Comparison of ENCODE assay signal across 22 cellular contexts in genomic region chr10:120479506-120479905, GRCh38. TPM values are rescaled to one million over a fixed set of nuclear protein-coding genes. Genes with fewer than 3 reads are reported as not detected.
"Had no signal": no experiment of that assay in that cellular context is flagged by ENCODE, and none has a peak within 500 bp of the region (broad histone marks: within the 10 kb centered on the region; RNA-seq: fewer than 3 reads in every experiment).

No MANE protein-coding gene starts in this region.

- H3K4me1 Mint-ChIP-seq: activated naive CD8-positive, alpha-beta T cell treated with anti-CD3 and anti-CD28 coated beads, Interleukin-2, amount 10 ng/mL, durations not matched to agents 7 days and 5 days; WTC11 had no signal

- H3K27me3 Mint-ChIP-seq: activated naive CD8-positive, alpha-beta T cell treated with anti-CD3 and anti-CD28 coated beads, Interleukin-2, amount 10 ng/mL, durations not matched to agents 7 days and 5 days had no signal

- ATAC-seq: activated CD8-positive, alpha-beta T cell treated with anti-CD3 and anti-CD28 coated beads, Interleukin-2, amount 10 ng/mL, durations not matched to agents 7 days and 5 days had no signal

- H3K9me3 Mint-ChIP-seq: activated naive CD8-positive, alpha-beta T cell treated with anti-CD3 and anti-CD28 coated beads, Interleukin-2, amount 10 ng/mL, durations not matched to agents 7 days and 5 days; T-helper 1 cell treated with Interleukin-12 subunit alpha and Interleukin-12 subunit beta and Interleukin-4 antibody, amounts not matched to agents 30 μg/mL and 1 μg/mL, for 36 hours had no signal

- H3K27me3 ChIP-seq: adrenal gland, breast epithelium, Peyer's patch, SJSA1 had no signal

- H3K4me3 Mint-ChIP-seq: activated CD8-positive, alpha-beta T cell treated with anti-CD3 and anti-CD28 coated beads, Interleukin-2, amount 10 ng/mL, durations not matched to agents 7 days and 5 days; activated naive CD8-positive, alpha-beta T cell treated with anti-CD3 and anti-CD28 coated beads, Interleukin-2, amount 10 ng/mL, durations not matched to agents 7 days and 5 days; T-helper 1 cell treated with Interleukin-12 subunit alpha and Interleukin-12 subunit beta and Interleukin-4 antibody, amounts not matched to agents 30 μg/mL and 1 μg/mL, for 36 hours; WTC11 had no signal

- H3K4me1 ChIP-seq: adrenal gland, breast epithelium, Peyer's patch had no signal

- H3K27ac Mint-ChIP-seq: activated CD8-positive, alpha-beta T cell treated with anti-CD3 and anti-CD28 coated beads, Interleukin-2, amount 10 ng/mL, durations not matched to agents 7 days and 5 days; activated naive CD8-positive, alpha-beta T cell treated with anti-CD3 and anti-CD28 coated beads, Interleukin-2, amount 10 ng/mL, durations not matched to agents 7 days and 5 days; T-helper 1 cell treated with Interleukin-12 subunit alpha and Interleukin-12 subunit beta and Interleukin-4 antibody, amounts not matched to agents 30 μg/mL and 1 μg/mL, for 36 hours; WTC11 had no signal

- H3K27ac ChIP-seq: adrenal gland, breast epithelium, Peyer's patch had no signal

- DNase-seq: activated CD4-positive, alpha-beta T cell treated with anti-CD3 and anti-CD28 coated beads for 48 hours; activated CD4-positive, alpha-beta T cell treated with anti-CD3 and anti-CD28 coated beads, Interleukin-2, amount 50 U/mL, for 4 hours; activated CD4-positive, CD25-positive, alpha-beta regulatory T cell treated with anti-CD3 and anti-CD28 coated beads, Interleukin-2, amount 50 U/mL, for 72 hours; activated CD8-positive, alpha-beta memory T cell treated with anti-CD3 and anti-CD28 coated beads, Interleukin-2, amount 50 U/mL, for 48 hours; activated naive CD4-positive, alpha-beta T cell treated with anti-CD3 and anti-CD28 coated beads, Interleukin-2, amount 50 U/mL, for 16 hours; activated naive CD8-positive, alpha-beta T cell treated with anti-CD3 and anti-CD28 coated beads, Interleukin-2, amount 10 ng/mL, durations not matched to agents 7 days and 5 days; activated T-cell treated with anti-CD3 and anti-CD28 coated beads, Interleukin-2, amount 50 U/mL, for 1 hour; adrenal gland; anterior cingulate cortex; NCI-H1105 treated with DMSO at 0.1 percent for 48 hours; NCI-H1436 treated with DMSO at 0.1 percent for 48 hours; NCI-H187; NCI-H2081 treated with DMSO at 0.1 percent for 48 hours; NCI-H226; Peyer's patch; SHP77 had no signal

- H3K36me3 ChIP-seq: adrenal gland, breast epithelium, Peyer's patch, SJSA1 had no signal

- H3K36me3 Mint-ChIP-seq: activated naive CD8-positive, alpha-beta T cell treated with anti-CD3 and anti-CD28 coated beads, Interleukin-2, amount 10 ng/mL, durations not matched to agents 7 days and 5 days had no signal

- H3K9me3 ChIP-seq: adrenal gland, breast epithelium, Peyer's patch had no signal

- H3K4me3 ChIP-seq: adrenal gland, breast epithelium, Peyer's patch, SJSA1 had no signal

RNA-seq across cellular contexts. Expression of gene PLPP4, which starts 22.5 kb away (rescaled TPM):
- total RNA-seq: activated CD8-positive, alpha-beta T cell treated with anti-CD3 and anti-CD28 coated beads, Interleukin-2, amount 10 ng/mL, durations not matched to agents 7 days and 5 days; activated naive CD8-positive, alpha-beta T cell treated with anti-CD3 and anti-CD28 coated beads, Interleukin-2, amount 10 ng/mL, durations not matched to agents 7 days and 5 days; adrenal gland; breast epithelium; NCI-H460 had no signal
